Comparison of ENCODE assay signal across 8 cellular contexts in the genomic region with DNA sequence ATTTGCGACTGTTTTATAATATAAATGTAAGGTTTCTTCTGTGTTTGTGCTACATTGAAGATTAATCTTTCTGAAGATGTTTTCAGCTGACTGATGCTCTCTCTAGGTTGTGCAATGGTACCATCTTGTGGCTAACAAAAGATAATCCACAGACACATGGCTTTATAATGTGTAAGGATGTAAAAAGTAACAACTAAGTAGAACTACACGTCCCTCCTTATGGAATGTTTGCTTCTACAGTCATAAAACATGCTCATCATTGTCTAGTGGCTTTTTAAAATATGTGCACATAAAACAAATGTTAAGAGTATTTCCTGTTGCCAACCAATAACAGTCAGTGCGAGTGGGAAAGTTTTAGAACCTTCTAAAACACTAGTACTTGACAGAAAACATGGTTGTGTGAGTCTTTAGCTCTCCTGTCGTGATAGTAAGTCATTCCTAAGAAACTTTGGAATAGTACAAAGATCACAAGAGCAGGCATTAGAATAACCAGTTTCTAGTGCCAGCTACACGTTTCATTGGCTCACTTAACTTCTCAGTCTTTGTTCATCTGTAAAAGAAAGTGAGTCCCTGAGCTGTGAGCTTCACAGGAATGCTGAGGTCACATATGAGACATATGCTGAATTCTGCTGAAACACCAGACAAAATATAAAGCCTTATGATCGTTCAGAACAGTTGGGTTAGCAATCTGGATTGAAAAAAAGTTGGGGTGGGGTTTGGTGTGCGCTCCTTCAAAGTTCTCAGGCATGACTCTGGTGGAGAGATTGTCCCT.
A peak's percentile ranks its signal among the peaks of the same experiment; 100 is the strongest.
DNase-seq lines count a peak whose midpoint lies in the region; ATAC-seq, FAIRE-seq and TF ChIP-seq lines count a peak whose summit lies in the region.

No MANE protein-coding gene starts in this region.

- DNase-seq in CD4-positive, CD25-positive, alpha-beta regulatory T cell: peak in 2 of 3 donors; percentile 9 to 13
- DNase-seq in adrenal gland (no peak), keratinocyte (ENCODE audit: low read depth, low spot score) (peak; percentile 25), T-helper 1 cell (no peak), NCI-H1436 (lab: John Stamatoyannopoulos, UW) (no peak)

- peaks cover 12% of the 10 kb centered on the region for H3K27me3 ChIP-seq in CD4-positive, CD25-positive, alpha-beta regulatory T cell (ENCODE audit: control insufficient read depth, insufficient read depth, low read length)
- H3K27me3 ChIP-seq in adrenal gland: no peaks in the 10 kb centered on the region
- no peaks in the 10 kb centered on the region for H3K27me3 ChIP-seq in keratinocyte (ENCODE audit: control insufficient read depth, extremely low read depth, insufficient read depth, low read length)

- H3K9ac ChIP-seq in keratinocyte (ENCODE audit: control insufficient read depth, extremely low read depth, insufficient read depth, low read length): no peak overlapping the region

- H3K36me3 Mint-ChIP-seq in CD4-positive, CD25-positive, alpha-beta regulatory T cell: no peaks in the 10 kb centered on the region

- no peaks in the 10 kb centered on the region for H3K4me1 ChIP-seq in CD4-positive, CD25-positive, alpha-beta regulatory T cell (ENCODE audit: control insufficient read depth, insufficient read depth, low read length, poor library complexity, severe bottlenecking)
- H3K4me1 ChIP-seq in adrenal gland (replicated peaks in 1 of 2) (no peaks in the 10 kb centered on the region), keratinocyte (ENCODE audit: control insufficient read depth, extremely low read depth, insufficient read depth, low read length) (peaks cover 5% of the 10 kb centered on the region)

- H4K20me1 ChIP-seq in keratinocyte (ENCODE audit: control insufficient read depth, extremely low read depth, insufficient read depth, low read length): no peaks in the 10 kb centered on the region

- H3K36me3 ChIP-seq in CD4-positive, CD25-positive, alpha-beta regulatory T cell (ENCODE audit: control insufficient read depth, insufficient read depth, low read length): no peaks in the 10 kb centered on the region
- H3K36me3 ChIP-seq in adrenal gland (replicated peaks in 1 of 2): no peaks in the 10 kb centered on the region
- H3K36me3 ChIP-seq in keratinocyte (ENCODE audit: control insufficient read depth in 2 of 2, extremely low read depth in 1 of 2, insufficient read depth in 2 of 2, low read length in 2 of 2): no peaks in the 10 kb centered on the region

- no peak overlapping the region for H3K27ac ChIP-seq in CD4-positive, CD25-positive, alpha-beta regulatory T cell (ENCODE audit: insufficient read depth, low read length, poor library complexity, severe bottlenecking)
- H3K27ac ChIP-seq in adrenal gland (no peak overlapping the region), keratinocyte (ENCODE audit: control insufficient read depth, insufficient read depth, low read length) (no peak overlapping the region)

- WGBS in adrenal gland, 4 donors: 32 to 47% (median 42%) methylated on average over 7 of the region's 7 CpGs

- no peak overlapping the region for H3K4me3 ChIP-seq in CD4-positive, CD25-positive, alpha-beta regulatory T cell (ENCODE audit: low read depth, low read length)
- H3K4me3 ChIP-seq in adrenal gland (no peak overlapping the region), keratinocyte (ENCODE audit: control insufficient read depth in 2 of 3, extremely low read depth in 1 of 3, insufficient read depth in 2 of 3, low read depth in 1 of 3, low read length in 3 of 3) (no peak overlapping the region)

- H3K4me1 Mint-ChIP-seq in CD4-positive, CD25-positive, alpha-beta regulatory T cell: peaks cover 0 to 4% (median 0%) of the 10 kb centered on the region in 4 donors

- H3K79me2 ChIP-seq in keratinocyte (ENCODE audit: control insufficient read depth, insufficient read depth, low read length): no peaks in the 10 kb centered on the region

- intact Hi-C loops in adrenal gland (cut with DNase I): no loop called here

- no peak for ATAC-seq in CD4-positive, CD25-positive, alpha-beta regulatory T cell (ENCODE audit: low read depth in 2 of 2)
- ATAC-seq in GM18870 (IDR thresholded peaks at IDR 0.05; ENCODE audit: unreplicated experiment): no peak
- ATAC-seq in HG03457 (IDR thresholded peaks at IDR 0.05; ENCODE audit: unreplicated experiment): no peak

- H3K27ac Mint-ChIP-seq in CD4-positive, CD25-positive, alpha-beta regulatory T cell: no peak overlapping the region

- H3K4me3 Mint-ChIP-seq in CD4-positive, CD25-positive, alpha-beta regulatory T cell: no peak overlapping the region

- no peak overlapping the region for H3K4me2 ChIP-seq in keratinocyte (ENCODE audit: control insufficient read depth, extremely low read depth, insufficient read depth, low read depth, low read length)

- no peaks in the 10 kb centered on the region for H3K9me3 ChIP-seq in CD4-positive, CD25-positive, alpha-beta regulatory T cell (ENCODE audit: control insufficient read depth in 2 of 2, low read length in 2 of 2)
- H3K9me3 ChIP-seq in adrenal gland (replicated peaks in 1 of 3) (no peaks in the 10 kb centered on the region), keratinocyte (ENCODE audit: control insufficient read depth, low read depth, low read length) (no peaks in the 10 kb centered on the region)

- no peaks in the 10 kb centered on the region for H3K9me3 Mint-ChIP-seq in CD4-positive, CD25-positive, alpha-beta regulatory T cell

- dilution Hi-C loops in keratinocyte (cut with MboI; ENCODE audit: extremely low pct_ligation_motif_present, low sequenced_read_pairs): no loop called here

- H3K9me1 ChIP-seq in keratinocyte (ENCODE audit: control insufficient read depth, extremely low read depth, insufficient read depth, low read length): no peaks in the 10 kb centered on the region

- peak; percentile 39 for FAIRE-seq in keratinocyte (lab: Jason Lieb, UNC)

- TF ChIP-seq POLR2A in adrenal gland (IDR thresholded peaks at IDR 0.05): no peak

- H3K27me3 Mint-ChIP-seq in CD4-positive, CD25-positive, alpha-beta regulatory T cell: peaks cover 15% of the 10 kb centered on the region

- H2AFZ ChIP-seq in keratinocyte (ENCODE audit: control insufficient read depth, low read length): peak overlapping the region; percentile 66

- TF ChIP-seq CTCF in LNCAP (IDR thresholded peaks at IDR 0.05): peak; percentile 55
- TF ChIP-seq CTCF in adrenal gland (IDR thresholded peaks at IDR 0.05): peak; percentile 19 to 60 (median 54)
- peak in 2 of 3 experiments; percentile 36 to 38 for TF ChIP-seq CTCF in keratinocyte (optimal IDR thresholded peaks at IDR 0.05 in 1 of 3, IDR thresholded peaks at IDR 0.05 in 1 of 3, conservative IDR thresholded peaks at IDR 0.05 in 1 of 3; ENCODE audit: extremely low read depth in 1 of 3, insufficient read depth in 2 of 3, low read length in 3 of 3)

Comparison
In these comparisons a context has a peak if more than half of its experiments do, and no peak if none do; other contexts are left out.
1. DNase-seq: peak in CD4-positive, CD25-positive, alpha-beta regulatory T cell (2 of 3) and keratinocyte (single experiment); none in adrenal gland (0 of 7), T-helper 1 cell (0 of 5) and NCI-H1436 (single experiment).
2. Peak in every context shown above with its lines, with median percentiles within 50 percentile points of each other: CTCF ChIP-seq.